ENCODE assay signal across 29 cellular contexts in genomic region chr13:59607780-59608233, GRCh38.
DNase-seq lines count a peak whose midpoint lies in the region; ATAC-seq and TF ChIP-seq lines count a peak whose summit lies in the region.
"Had no signal": no experiment of that assay in that cellular context is flagged by ENCODE, and none has a peak within 500 bp of the region (broad histone marks: within the 10 kb centered on the region; RNA-seq: fewer than 3 reads in every experiment).

No MANE protein-coding gene starts in this region.

- H3K36me3 Mint-ChIP-seq in endodermal cell (ENCODE audit: low read depth), result no peaks in the 10 kb centered on the region
- no peaks in the 10 kb centered on the region for H3K36me3 Mint-ChIP-seq in CD4-positive, alpha-beta memory T cell
- H3K36me3 Mint-ChIP-seq in naive thymus-derived CD8-positive, alpha-beta T cell, result no peaks in the 10 kb centered on the region
- H3K36me3 Mint-ChIP-seq: activated naive CD8-positive, alpha-beta T cell treated with anti-CD3 and anti-CD28 coated beads, Interleukin-2, amount 10 ng/mL, durations not matched to agents 7 days and 5 days had no signal

- no peak overlapping the region for H3K4me3 Mint-ChIP-seq in endodermal cell
- H3K4me3 Mint-ChIP-seq in CD4-positive, alpha-beta memory T cell, result no peak overlapping the region
- H3K4me3 Mint-ChIP-seq in naive thymus-derived CD8-positive, alpha-beta T cell, result no peak overlapping the region
- H3K4me3 Mint-ChIP-seq: activated CD8-positive, alpha-beta T cell treated with anti-CD3 and anti-CD28 coated beads for 36 hours; activated naive CD8-positive, alpha-beta T cell treated with anti-CD3 and anti-CD28 coated beads, Interleukin-2, amount 10 ng/mL, durations not matched to agents 7 days and 5 days had no signal

- ATAC-seq in GM19023 (IDR thresholded peaks at IDR 0.05; ENCODE audit: unreplicated experiment) (peak; percentile 64), HG03565 (IDR thresholded peaks at IDR 0.05; ENCODE audit: unreplicated experiment) (peak; percentile 43)
- no peak for ATAC-seq in naive thymus-derived CD8-positive, alpha-beta T cell
- ATAC-seq: activated CD8-positive, alpha-beta T cell treated with anti-CD3 and anti-CD28 coated beads for 36 hours; heart left ventricle; left cardiac atrium had no signal

- TF ChIP-seq CTCF in 22Rv1 (IDR thresholded peaks at IDR 0.05) (no peak), endodermal cell (conservative IDR thresholded peaks at IDR 0.05) (no peak)

- no peaks in the 10 kb centered on the region for H3K27me3 Mint-ChIP-seq in endodermal cell (ENCODE audit: insufficient read depth)
- H3K27me3 Mint-ChIP-seq in CD4-positive, alpha-beta memory T cell, result no peaks in the 10 kb centered on the region
- peaks cover 0 to 9% (median 2%) of the 10 kb centered on the region in 5 donors for H3K27me3 Mint-ChIP-seq in naive thymus-derived CD8-positive, alpha-beta T cell

- DNase-seq in endodermal cell, result no peak
- DNase-seq in HEK293T (ENCODE audit: extremely low spot score), result no peak
- no peak for DNase-seq in stimulated activated CD4-positive, alpha-beta T cell treated with anti-CD3 and anti-CD28 coated beads, Interleukin-2, amount 100 ng/mL, for 24 hours
- no peak for DNase-seq in CD4-positive, alpha-beta memory T cell
- no peak for DNase-seq in naive thymus-derived CD8-positive, alpha-beta T cell
- DNase-seq: activated CD4-positive, CD25-positive, alpha-beta regulatory T cell treated with anti-CD3 and anti-CD28 coated beads, Interleukin-2, amount 50 U/mL, for 72 hours; activated CD8-positive, alpha-beta T cell treated with anti-CD3 and anti-CD28 coated beads for 36 hours; activated effector memory CD4-positive, alpha-beta T cell treated with anti-CD3 and anti-CD28 coated beads, Interleukin-2, amount 50 U/mL, for 16 hours; activated naive CD8-positive, alpha-beta T cell treated with anti-CD3 and anti-CD28 coated beads, Interleukin-2, amount 10 ng/mL, durations not matched to agents 7 days and 5 days; activated T-cell treated with anti-CD3 and anti-CD28 coated beads for 4 hours; BE2C; cerebellar nuclear complex; DMS79 treated with DMSO at 0.1 percent for 48 hours; foreskin fibroblast; heart left ventricle; left cardiac atrium; NCI-H1092 treated with DMSO at 0.1 percent for 48 hours; NCI-H2029; NCI-H446 treated with DMSO at 0.1 percent for 48 hours; nucleus accumbens; PC-9; SHP77 treated with DMSO at 0.1 percent for 48 hours; stimulated activated CD4-positive, alpha-beta T cell treated with anti-CD3 and anti-CD28 coated beads, Interleukin-4, amount 100 ng/mL, for 4 hours; stimulated activated naive CD4-positive, alpha-beta T cell treated with Interleukin-2 at 50 U/mL for 16 hours had no signal

- POLR2A ChIA-PET in HEK293T (lab: Yijun Ruan, JAX), result no interaction called here
- POLR2A ChIA-PET in CD4-positive, alpha-beta memory T cell (lab: Charles Lee; ENCODE audit: partially characterized antibody), result no interaction called here
- POLR2A ChIA-PET in naive thymus-derived CD8-positive, alpha-beta T cell (lab: Charles Lee), result no interaction called here

- CTCF ChIA-PET in HEK293T (lab: Yijun Ruan, JAX), result no interaction called here
- CTCF ChIA-PET in CD4-positive, alpha-beta memory T cell (lab: Charles Lee; ENCODE audit: partially characterized antibody), result no interaction called here

- H3K27me3 ChIP-seq in endodermal cell (ENCODE audit: control insufficient read depth, insufficient read depth, low read length, poor library complexity, severe bottlenecking), result no peaks in the 10 kb centered on the region
- H3K27me3 ChIP-seq in CD4-positive, alpha-beta memory T cell (ENCODE audit: insufficient read depth, low read length), result no peaks in the 10 kb centered on the region
- H3K27me3 ChIP-seq: BE2C, heart left ventricle, vagina had no signal

- H3K9me3 Mint-ChIP-seq in endodermal cell, result no peaks in the 10 kb centered on the region
- H3K9me3 Mint-ChIP-seq in CD4-positive, alpha-beta memory T cell, result no peaks in the 10 kb centered on the region
- no peaks in the 10 kb centered on the region for H3K9me3 Mint-ChIP-seq in naive thymus-derived CD8-positive, alpha-beta T cell
- H3K9me3 Mint-ChIP-seq: activated CD8-positive, alpha-beta T cell treated with anti-CD3 and anti-CD28 coated beads for 36 hours; activated naive CD8-positive, alpha-beta T cell treated with anti-CD3 and anti-CD28 coated beads, Interleukin-2, amount 10 ng/mL, durations not matched to agents 7 days and 5 days had no signal

- intact Hi-C loops in CD4-positive, alpha-beta memory T cell (cut with micrococcal nuclease), result no loop called here

- H3K36me3 ChIP-seq in endodermal cell (ENCODE audit: control insufficient read depth, insufficient read depth, low read length), result no peaks in the 10 kb centered on the region
- no peaks in the 10 kb centered on the region for H3K36me3 ChIP-seq in CD4-positive, alpha-beta memory T cell (ENCODE audit: insufficient read depth, low read length)
- H3K36me3 ChIP-seq: BE2C, heart left ventricle, thoracic aorta, vagina had no signal

- peak overlapping the region; percentile 12 for H3K27ac Mint-ChIP-seq in endodermal cell
- H3K27ac Mint-ChIP-seq in CD4-positive, alpha-beta memory T cell, result no peak overlapping the region
- H3K27ac Mint-ChIP-seq in naive thymus-derived CD8-positive, alpha-beta T cell, result no peak overlapping the region
- H3K27ac Mint-ChIP-seq: activated CD8-positive, alpha-beta T cell treated with anti-CD3 and anti-CD28 coated beads for 36 hours; activated naive CD8-positive, alpha-beta T cell treated with anti-CD3 and anti-CD28 coated beads, Interleukin-2, amount 10 ng/mL, durations not matched to agents 7 days and 5 days had no signal

- H3K9ac ChIP-seq in endodermal cell (ENCODE audit: extremely low read depth, low read length, poor library complexity, severe bottlenecking), result no peak overlapping the region

- peak overlapping the region; percentile 46 for H3K4me3 ChIP-seq in endodermal cell (ENCODE audit: low read length)
- H3K4me3 ChIP-seq in CD4-positive, alpha-beta memory T cell (ENCODE audit: low read length in 2 of 2), result no peak overlapping the region
- H3K4me3 ChIP-seq: heart left ventricle, PC-9, thoracic aorta, vagina had no signal

- H3K4me1 Mint-ChIP-seq in endodermal cell, result peaks cover 35% of the 10 kb centered on the region
- peaks cover 0 to 1% (median 0%) of the 10 kb centered on the region in 4 donors for H3K4me1 Mint-ChIP-seq in CD4-positive, alpha-beta memory T cell
- H3K4me1 Mint-ChIP-seq in naive thymus-derived CD8-positive, alpha-beta T cell, result peaks cover 0 to 4% (median 0%) of the 10 kb centered on the region in 4 donors
- H3K4me1 Mint-ChIP-seq: activated naive CD8-positive, alpha-beta T cell treated with anti-CD3 and anti-CD28 coated beads, Interleukin-2, amount 10 ng/mL, durations not matched to agents 7 days and 5 days had no signal

- peak overlapping the region; percentile 70 for H3K27ac ChIP-seq in 22Rv1
- H3K27ac ChIP-seq in endodermal cell (ENCODE audit: low read depth, low read length), result no peak overlapping the region
- H3K27ac ChIP-seq in CD4-positive, alpha-beta memory T cell (ENCODE audit: low read depth, low read length), result no peak overlapping the region
- H3K27ac ChIP-seq: heart left ventricle, PC-9, thoracic aorta, vagina had no signal

- WGBS in endodermal cell (ENCODE audit: insufficient coverage in 1 of 2, insufficient read length in 1 of 2), 2 experiments, result 60 to 70% methylated on average over 1 of the region's 2 CpGs

- peaks cover 7% of the 10 kb centered on the region for H3K9me3 ChIP-seq in endodermal cell (ENCODE audit: control insufficient read depth, low read length)
- H3K9me3 ChIP-seq in CD4-positive, alpha-beta memory T cell (ENCODE audit: control insufficient read depth in 1 of 2, low read length in 2 of 2), result no peaks in the 10 kb centered on the region
- H3K9me3 ChIP-seq: BE2C, heart left ventricle, thoracic aorta, vagina had no signal

- peaks cover 12% of the 10 kb centered on the region for H3K4me1 ChIP-seq in endodermal cell (ENCODE audit: control insufficient read depth, insufficient read depth, low read length)
- H3K4me1 ChIP-seq in CD4-positive, alpha-beta memory T cell (ENCODE audit: insufficient read depth, low read length), result no peaks in the 10 kb centered on the region
- H3K4me1 ChIP-seq: heart left ventricle, vagina had no signal

TF ChIP-seq in HEK293T, 16 proteins besides CTCF, POLR2A, EP300 and RAD21:
- TF ChIP-seq SUZ12 (IDR thresholded peaks at IDR 0.05) (no peak), FOXK2 (IDR thresholded peaks at IDR 0.05) (no peak), CTBP1 (IDR thresholded peaks at IDR 0.05; ENCODE audit: borderline replicate concordance) (no peak), ELF4 (IDR thresholded peaks at IDR 0.05) (no peak)

Comparison
In these comparisons a context has a peak if more than half of its experiments do, and no peak if none do; other contexts are left out.
1. ATAC-seq: peak in GM19023 (single experiment) and HG03565 (single experiment); none in naive thymus-derived CD8-positive, alpha-beta T cell (0 of 2).